In the genomic region with DNA sequence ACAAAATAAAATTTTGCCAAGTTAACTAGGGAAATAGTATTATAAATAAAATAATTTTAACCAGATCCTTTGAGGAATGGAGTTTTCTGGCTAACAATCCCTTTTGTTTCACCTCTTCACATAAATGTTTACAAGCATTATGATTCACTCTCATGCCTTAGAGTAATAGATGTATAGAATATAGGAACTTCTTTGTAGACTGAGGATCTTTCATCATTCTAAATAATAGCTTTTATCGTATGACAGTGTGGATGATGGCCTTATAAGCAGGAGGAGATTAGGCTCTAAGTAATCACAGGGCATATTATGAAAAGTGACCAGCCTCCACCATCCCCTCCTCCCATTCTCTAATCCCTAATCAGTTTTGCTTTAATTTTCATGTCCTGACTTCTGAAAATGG, we compare ENCODE assay signal across 19 cellular contexts.
"Had no signal": no experiment of that assay in that cellular context is flagged by ENCODE, and none has a peak within 500 bp of the region (broad histone marks: within the 10 kb centered on the region; RNA-seq: fewer than 3 reads in every experiment).

No MANE protein-coding gene starts in this region.

- DNase-seq: dermis blood vessel endothelial cell; dorsolateral prefrontal cortex; effector CD4-positive, alpha-beta T cell; effector memory CD4-positive, alpha-beta T cell; foreskin keratinocyte; gastrocnemius medialis; glutamatergic neuron; head of caudate nucleus; heart right ventricle; hippocampal formation; left cardiac atrium; left lung; left ventricle myocardium superior; lower lobe of right lung; mesenchymal stem cell; midbrain; naive thymus-derived CD4-positive, alpha-beta T cell had no signal

- H3K4me3 Mint-ChIP-seq: naive thymus-derived CD4-positive, alpha-beta T cell had no signal

- H3K27me3 Mint-ChIP-seq: naive thymus-derived CD4-positive, alpha-beta T cell had no signal

- H3K27ac Mint-ChIP-seq: naive thymus-derived CD4-positive, alpha-beta T cell had no signal

- ATAC-seq: foreskin keratinocyte; gastrocnemius medialis; heart right ventricle; left cardiac atrium; left lung; left ventricle myocardium superior; lower lobe of right lung; naive thymus-derived CD4-positive, alpha-beta T cell had no signal

- H3K9me3 Mint-ChIP-seq: naive thymus-derived CD4-positive, alpha-beta T cell had no signal

- H3K27me3 ChIP-seq: dorsolateral prefrontal cortex, esophagus muscularis mucosa, foreskin keratinocyte, gastrocnemius medialis, heart right ventricle, left lung had no signal

- H3K4me1 ChIP-seq: foreskin keratinocyte, lower lobe of right lung had no signal

- H3K27ac ChIP-seq: coronary artery, dorsolateral prefrontal cortex, esophagus muscularis mucosa, foreskin keratinocyte, gastrocnemius medialis, heart right ventricle, left lung, lower lobe of right lung had no signal

- H3K9me3 ChIP-seq: esophagus muscularis mucosa, gastrocnemius medialis, heart right ventricle, left lung, lower lobe of right lung had no signal

- H3K4me3 ChIP-seq: coronary artery, dorsolateral prefrontal cortex, esophagus muscularis mucosa, gastrocnemius medialis, heart right ventricle, left lung, lower lobe of right lung had no signal
